ENCODE assay signal across 10 cellular contexts in the genomic region with DNA sequence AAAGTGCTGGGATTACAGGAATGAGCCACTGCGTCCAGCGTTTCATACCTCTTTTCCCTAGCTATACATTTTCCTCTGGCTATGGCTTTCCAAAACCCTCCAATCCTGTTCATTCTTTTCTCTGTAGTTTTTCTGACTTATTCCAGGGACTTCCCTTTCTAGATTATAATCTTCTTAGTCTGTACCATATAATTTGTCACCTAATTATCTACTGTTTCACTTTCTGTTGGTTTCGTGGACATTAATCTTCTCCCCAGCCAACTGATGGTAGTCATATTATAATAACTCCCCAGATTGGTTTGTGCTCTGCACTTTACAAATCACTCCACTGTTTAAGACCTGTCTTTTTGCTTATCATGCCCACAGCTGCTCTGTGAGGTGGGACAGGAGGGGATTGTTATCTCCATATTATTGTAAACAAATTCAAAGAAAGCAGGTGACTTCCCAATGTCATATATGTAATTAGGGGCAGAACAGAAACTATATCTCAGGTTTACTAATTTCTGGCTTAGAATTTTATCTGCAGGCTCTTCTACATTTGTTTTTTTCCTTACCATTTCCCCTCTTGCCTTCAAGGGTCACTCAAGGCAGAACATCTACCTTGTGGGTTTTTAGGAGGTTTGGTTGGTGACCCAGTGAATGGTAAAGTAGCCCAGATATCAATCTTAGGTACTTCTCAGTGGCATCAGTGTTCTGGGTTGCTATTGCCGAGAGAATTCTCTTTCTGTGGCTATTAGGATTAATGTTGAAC. TPM values are rescaled to one million over a fixed set of nuclear protein-coding genes. Genes with fewer than 3 reads are reported as not detected.
A peak's percentile ranks its signal among the peaks of the same experiment; 100 is the strongest.
DNase-seq lines count a peak whose midpoint lies in the region; ATAC-seq and TF ChIP-seq lines count a peak whose summit lies in the region.
"Had no signal": no experiment of that assay in that cellular context is flagged by ENCODE, and none has a peak within 500 bp of the region (broad histone marks: within the 10 kb centered on the region; RNA-seq: fewer than 3 reads in every experiment).

No MANE protein-coding gene starts in this region.

- 31 to 51% (median 35%) methylated on average over 4 of the region's 4 CpGs for WGBS in psoas muscle, 3 donors

- DNase-seq in psoas muscle (no peak), brain microvascular endothelial cell (no peak), midbrain (lab: John Stamatoyannopoulos, UW) (no peak), NCI-H748 (lab: John Stamatoyannopoulos, UW; ENCODE audit: unreplicated experiment) (no peak)
- DNase-seq: stimulated activated naive CD4-positive, alpha-beta T cell treated with Interleukin-2 at 50 U/mL for 16 hours; SW 1271 had no signal

- H3K36me3 ChIP-seq in psoas muscle (ENCODE audit: insufficient read depth in 1 of 2, low read depth in 1 of 2) = no peaks in the 10 kb centered on the region
- no peaks in the 10 kb centered on the region for H3K36me3 ChIP-seq in brain microvascular endothelial cell (replicated peaks)

- in situ Hi-C loops in brain microvascular endothelial cell (cut with HindIII; ENCODE audit: low pct_ligation_motif_present, low sequenced_read_pairs) = no loop called here

- intact Hi-C loops in psoas muscle (cut with DNase I) = no loop called here

- TF ChIP-seq CTCF in VCaP (conservative IDR thresholded peaks at IDR 0.05) (no peak), psoas muscle (IDR thresholded peaks at IDR 0.05) (no peak), brain microvascular endothelial cell (IDR thresholded peaks at IDR 0.05; ENCODE audit: low read depth, low read length, missing control alignments) (no peak)

- ATAC-seq in GM18868 (IDR thresholded peaks at IDR 0.05; ENCODE audit: unreplicated experiment) (peak; percentile 65), HG02678 (IDR thresholded peaks at IDR 0.05; ENCODE audit: unreplicated experiment) (peak; percentile 46), psoas muscle (no peak), HG03095 (IDR thresholded peaks at IDR 0.05; ENCODE audit: unreplicated experiment) (no peak)

- H3K9me3 ChIP-seq in psoas muscle = no peaks in the 10 kb centered on the region

- H3K4me1 ChIP-seq in psoas muscle = peaks cover 54% of the 10 kb centered on the region

- H3K4me3 ChIP-seq in psoas muscle = no peak overlapping the region
- no peak overlapping the region for H3K4me3 ChIP-seq in brain microvascular endothelial cell (ENCODE audit: low read depth, low read length)

- H3K27ac ChIP-seq in VCaP (peak overlapping the region; percentile 68), psoas muscle (peak overlapping the region; percentile 71), brain microvascular endothelial cell (no peak overlapping the region)

- H3K27me3 ChIP-seq in psoas muscle (ENCODE audit: insufficient read depth in 3 of 3, low read length in 2 of 3) = no peaks in the 10 kb centered on the region
- H3K27me3 ChIP-seq in brain microvascular endothelial cell (replicated peaks) = no peaks in the 10 kb centered on the region

RNA-seq across cellular contexts. Expression of a gene that starts 23.9 kb away (rescaled TPM):
- total RNA-seq in psoas muscle = 100 to 1,000 TPM in 3 of 4 donors, 10 to 100 TPM in 1; 97.5 to 147 (median 112) TPM
- 100 to 1,000 TPM in 1 of 3 donors, 10 to 100 TPM in 2; 52.1 to 133 (median 66.4) TPM for polyA plus RNA-seq in psoas muscle

RNA-seq across cellular contexts. Expression of a gene that starts 38.6 kb away (rescaled TPM):
- total RNA-seq in psoas muscle = 10 to 100 TPM; 22.4 to 40.9 (median 37.6) TPM
- polyA plus RNA-seq in psoas muscle = 10 to 100 TPM; 44.5 to 80.1 (median 51.3) TPM

Comparison
In these comparisons a context has a peak if more than half of its experiments do, and no peak if none do; other contexts are left out.
1. ATAC-seq: peak in GM18868 (single experiment) and HG02678 (single experiment); none in psoas muscle (0 of 4) and HG03095 (single experiment).